Comparison of ENCODE assay signal across 8 cellular contexts in genomic region chr20:25249198-25249931, GRCh38. TPM values are rescaled to one million over a fixed set of nuclear protein-coding genes. Genes with fewer than 3 reads are reported as not detected.
DNase-seq lines count a peak whose midpoint lies in the region; ATAC-seq, FAIRE-seq and TF ChIP-seq lines count a peak whose summit lies in the region.

No MANE protein-coding gene starts in this region.

- H3K4me1 ChIP-seq in ACC112 (ENCODE audit: control insufficient read depth, insufficient read depth, low read length, unreplicated experiment), result peaks cover 53% of the 10 kb centered on the region
- peaks cover 29% of the 10 kb centered on the region for H3K4me1 ChIP-seq in upper lobe of right lung

- H3K4me3 ChIP-seq in ACC112 (ENCODE audit: low read depth, low read length) (peak overlapping the region; percentile 99), astrocyte of the spinal cord (ENCODE audit: low read depth, low read length) (peak overlapping the region; percentile 93), lower leg skin (ENCODE audit: low read depth, poor library complexity, severe bottlenecking) (peak overlapping the region; percentile 96), upper lobe of right lung (peak overlapping the region; percentile 75)

- TF ChIP-seq CTCF in astrocyte of the spinal cord (IDR thresholded peaks at IDR 0.05; ENCODE audit: low read depth, low read length), result no peak
- TF ChIP-seq CTCF in lower leg skin (IDR thresholded peaks at IDR 0.05), result no peak
- no peak for TF ChIP-seq CTCF in upper lobe of right lung (IDR thresholded peaks at IDR 0.05)

- TF ChIP-seq POLR2A in lower leg skin (IDR thresholded peaks at IDR 0.05), result no peak

- H3K9me3 ChIP-seq in upper lobe of right lung, result no peaks in the 10 kb centered on the region

- in situ Hi-C loops in astrocyte of the spinal cord (cut with HindIII; ENCODE audit: low sequenced_read_pairs), result no loop called here

- H3K36me3 ChIP-seq in ACC112 (ENCODE audit: insufficient read depth, low read length) (peaks cover 12% of the 10 kb centered on the region), upper lobe of right lung (no peaks in the 10 kb centered on the region)

- intact Hi-C loops in lower leg skin (cut with DNase I; ENCODE audit: low total_unique reads), result loop anchor here (10.0 kb wide), 1 partner anchor 55 kb away; the partner anchor contains the start of gene ENTPD6
- intact Hi-C loops in upper lobe of right lung (cut with DNase I), result no loop called here

- no peak for FAIRE-seq in HTR-8/SVneo (lab: Jason Lieb, UNC)

- H3K27ac ChIP-seq in ACC112 (ENCODE audit: low read depth, low read length), result peak overlapping the region; percentile 86
- H3K27ac ChIP-seq in upper lobe of right lung, result no peak overlapping the region

- no peaks in the 10 kb centered on the region for H3K27me3 ChIP-seq in ACC112 (ENCODE audit: insufficient read depth, low read length)
- H3K27me3 ChIP-seq in upper lobe of right lung, result no peaks in the 10 kb centered on the region

- WGBS in lower leg skin, 2 donors, result 43% methylated on average over 9 of the region's 9 CpGs

- peak; percentile 36 for DNase-seq in HTR-8/SVneo (ENCODE audit: insufficient read length, low spot score)
- DNase-seq in astrocyte of the spinal cord (ENCODE audit: low read depth, low spot score), result peak; percentile 29
- DNase-seq in lower leg skin (ENCODE audit: low spot score in 2 of 2), result peak in 1 of 2 donors; percentile 5
- DNase-seq in upper lobe of right lung, result no peak
- no peak for DNase-seq in activated CD8-positive, alpha-beta memory T cell treated with anti-CD3 and anti-CD28 coated beads, Interleukin-2, amount 50 U/mL, for 48 hours
- DNase-seq in ecto neural progenitor cell (ENCODE audit: low spot score), result no peak

- no peak for ATAC-seq in upper lobe of right lung
- ATAC-seq in HG02870 (IDR thresholded peaks at IDR 0.05; ENCODE audit: unreplicated experiment), result no peak

- H2AFZ ChIP-seq in ACC112 (ENCODE audit: low read length, unreplicated experiment), result no peak overlapping the region

- H3K79me2 ChIP-seq in ACC112 (ENCODE audit: control insufficient read depth, insufficient read depth, low read length, unreplicated experiment), result peaks cover 69% of the 10 kb centered on the region

RNA-seq across cellular contexts. Expression of gene PYGB, which starts 1.5 kb away (rescaled TPM):
- 100 to 1,000 TPM in 3 of 4 donors, 10 to 100 TPM in 1; 99.0 to 308 (median 194) TPM for total RNA-seq in lower leg skin
- total RNA-seq in upper lobe of right lung, result 61.1 TPM

RNA-seq across cellular contexts. Expression of gene ENTPD6, which starts 53.9 kb away (rescaled TPM):
- total RNA-seq in lower leg skin, result 10 to 100 TPM; 37.5 to 59.7 (median 43.0) TPM
- 75.6 TPM for total RNA-seq in upper lobe of right lung

Comparison
In these comparisons a context has a peak if more than half of its experiments do, and no peak if none do; other contexts are left out.
1. DNase-seq: peak in HTR-8/SVneo (single experiment) and astrocyte of the spinal cord (single experiment); none in upper lobe of right lung (single experiment), activated CD8-positive, alpha-beta memory T cell treated with anti-CD3 and anti-CD28 coated beads, Interleukin-2, amount 50 U/mL, for 48 hours (single experiment) and ecto neural progenitor cell (single experiment).
2. Peak in every context shown above with its lines, with median percentiles within 50 percentile points of each other: H3K4me3 ChIP-seq.